Comparison of ENCODE assay signal across 21 cellular contexts in the genomic region with DNA sequence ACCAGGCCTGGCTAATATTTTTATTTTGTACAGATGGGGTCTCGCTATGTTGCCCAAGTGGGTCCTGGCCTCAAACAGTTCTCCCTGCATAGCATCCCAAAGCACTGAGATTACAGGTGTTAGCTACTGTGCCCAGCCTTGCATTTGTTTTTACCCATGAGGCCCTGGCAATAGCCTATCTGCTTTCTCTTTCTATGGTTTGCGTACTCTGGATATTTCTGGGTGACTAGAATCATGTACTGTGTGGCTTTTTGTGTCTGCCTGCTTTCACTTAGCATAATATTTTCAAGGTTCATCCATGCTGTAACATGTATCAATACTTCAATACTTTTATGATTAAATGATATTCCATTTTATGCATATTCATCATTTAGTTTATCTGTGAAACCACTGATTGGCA.
DNase-seq lines count a peak whose midpoint lies in the region; ATAC-seq lines count a peak whose summit lies in the region.
"Had no signal": no experiment of that assay in that cellular context is flagged by ENCODE, and none has a peak within 500 bp of the region (broad histone marks: within the 10 kb centered on the region; RNA-seq: fewer than 3 reads in every experiment).

No MANE protein-coding gene starts in this region.

- DNase-seq in NCI-H187 treated with DMSO at 0.1 percent for 48 hours (lab: John Stamatoyannopoulos, UW) = no peak
- no peak for DNase-seq in medulla oblongata (ENCODE audit: extremely low spot score)
- DNase-seq in HUDEP-2 (lab: John Stamatoyannopoulos, UW; ENCODE audit: unreplicated experiment in 76 of 76) = no peak
- no peak for DNase-seq in effector CD4-positive, alpha-beta T cell
- DNase-seq: activated CD8-positive, alpha-beta memory T cell treated with anti-CD3 and anti-CD28 coated beads for 24 hours; CD4-positive, alpha-beta T cell; DMS79; left ventricle myocardium inferior; MG63; NCI-H1694 treated with DMSO at 0.1 percent for 48 hours; NCI-H446 treated with DMSO at 0.1 percent for 48 hours; ovary; stimulated activated CD4-positive, alpha-beta T cell treated with anti-CD3 and anti-CD28 coated beads, Interleukin-4, amount 100 ng/mL, for 24 hours had no signal

- peak; percentile 36 for ATAC-seq in GM18519 (IDR thresholded peaks at IDR 0.05; ENCODE audit: low FRiP score, unreplicated experiment)
- ATAC-seq in GM21576 (IDR thresholded peaks at IDR 0.05; ENCODE audit: unreplicated experiment) = peak; percentile 59
- peak; percentile 41 for ATAC-seq in HG03060 (IDR thresholded peaks at IDR 0.05; ENCODE audit: low read depth, unreplicated experiment)
- ATAC-seq in HG03565 (IDR thresholded peaks at IDR 0.05; ENCODE audit: unreplicated experiment) = peak; percentile 54
- ATAC-seq: activated T-helper 17 cell treated with anti-CD3 and anti-CD28 coated beads, Interleukin-2, amount 50 U/mL, for 72 hours; esophagus mucosa; HCT116; Right ventricle myocardium inferior had no signal
